1 cellular context compared by ENCODE assay signal in the genomic region with DNA sequence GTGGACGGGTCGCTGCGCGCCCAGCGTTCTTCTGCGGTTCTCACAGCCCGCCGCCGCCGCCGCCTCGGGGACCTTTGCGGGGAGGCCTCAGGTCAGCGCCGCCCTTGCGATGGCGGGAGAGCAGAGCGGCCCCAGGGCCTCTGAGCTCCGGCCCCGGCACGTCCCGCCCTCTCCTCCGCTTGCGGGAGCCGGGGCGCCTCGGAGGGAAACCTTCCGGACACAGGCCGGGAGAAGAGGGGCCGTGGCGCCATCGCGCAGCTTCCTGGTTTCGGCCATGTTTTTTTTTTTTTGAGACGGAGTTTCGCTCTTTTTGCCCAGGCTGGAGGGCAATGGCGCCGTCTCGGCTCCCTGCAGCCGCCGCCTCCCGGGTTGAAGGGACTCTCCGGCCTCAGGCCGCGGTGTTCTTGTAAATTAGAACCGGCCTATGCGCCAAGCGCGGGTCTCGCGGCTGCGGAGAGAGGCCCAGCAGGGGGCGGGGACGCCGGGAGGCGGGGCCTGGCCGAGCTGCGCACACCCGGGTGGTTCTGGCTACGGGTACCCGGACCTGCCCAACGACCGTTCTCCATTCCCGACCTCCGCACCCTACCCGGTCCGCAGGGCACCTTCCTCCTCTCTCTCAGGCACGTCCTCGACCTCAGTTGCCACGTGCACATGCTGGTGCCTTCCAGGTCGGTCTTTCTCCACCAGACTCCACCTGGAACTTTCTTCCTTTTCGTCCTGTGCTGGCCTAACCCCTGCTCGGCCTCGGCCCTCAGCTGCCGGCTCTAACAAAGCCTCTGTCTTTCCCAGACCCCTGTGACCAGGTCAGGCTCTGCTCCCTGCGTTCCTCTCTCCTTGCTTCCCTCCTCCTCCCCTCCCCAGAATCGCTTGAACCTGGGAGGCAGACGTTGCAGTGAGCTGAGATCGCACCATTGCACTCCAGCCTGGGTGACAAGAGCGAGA.
TF ChIP-seq lines count a peak whose summit lies in the region.

No MANE protein-coding gene starts in this region.

TF ChIP-seq in K562, 482 proteins besides CTCF, POLR2A, EP300 and RAD21 (continued from another document and continues in another):
- TF ChIP-seq NUFIP1 (IDR thresholded peaks at IDR 0.05; ENCODE audit: partially characterized antibody) (no peak), SIX5 (IDR thresholded peaks at IDR 0.05; ENCODE audit: borderline replicate concordance in 1 of 2, insufficient read depth in 1 of 2, low read depth in 1 of 2, low read length in 2 of 2) (no peak), ETV6 (IDR thresholded peaks at IDR 0.05; ENCODE audit: borderline replicate concordance in 1 of 2, low read depth in 2 of 2, low read length in 1 of 2) (no peak), ETV6 (CRISPR knock-in tag; IDR thresholded peaks at IDR 0.05; ENCODE audit: borderline replicate concordance) (no peak), EHMT2 (IDR thresholded peaks at IDR 0.05) (no peak), HDAC2 (IDR thresholded peaks at IDR 0.05) (0 out of 2 replicates have a peak, but pooled peaks have one; percentile 24), CBX2 (IDR thresholded peaks at IDR 0.05; ENCODE audit: insufficient read depth, low read length, poor library complexity, severe bottlenecking) (no peak), GABPB2 (CRISPR knock-in tag; conservative IDR thresholded peaks at IDR 0.05) (no peak), TEAD2 (tag; IDR thresholded peaks at IDR 0.05) (no peak), XRCC3 (IDR thresholded peaks at IDR 0.05) (no peak), ATF7 (IDR thresholded peaks at IDR 0.05) (0 out of 2 replicates have a peak, but pooled peaks have one; percentile 29), NELFE (IDR thresholded peaks at IDR 0.05; ENCODE audit: insufficient read depth, insufficient read length) (no peak), ZNF311 (CRISPR knock-in tag; IDR thresholded peaks at IDR 0.05) (no peak), C11orf30 (IDR thresholded peaks at IDR 0.05; ENCODE audit: low read depth) (no peak), MAZ (CRISPR knock-in tag; conservative IDR thresholded peaks at IDR 0.05 in 1 of 2, IDR thresholded peaks at IDR 0.05 in 1 of 2) (peak in 1 of 2 experiments; percentile 82; a peak in 3 of 4 replicates), ZNF589 (CRISPR knock-in tag; IDR thresholded peaks at IDR 0.05; ENCODE audit: low read depth) (no peak), L3MBTL2 (IDR thresholded peaks at IDR 0.05) (peak; percentile 89), ZNF668 (CRISPR knock-in tag; IDR thresholded peaks at IDR 0.05) (0 out of 2 replicates have a peak, but pooled peaks have one; percentile 46), MAFK (IDR thresholded peaks at IDR 0.05; ENCODE audit: low read length) (no peak), ZKSCAN1 (IDR thresholded peaks at IDR 0.05; ENCODE audit: low read depth, low read length) (no peak), PHF20 (IDR thresholded peaks at IDR 0.05; ENCODE audit: partially characterized antibody) (peak; percentile 69), ZFP36 (IDR thresholded peaks at IDR 0.05; ENCODE audit: low read depth, low read length, partially characterized antibody) (no peak), ZBTB1 (CRISPR knock-in tag; IDR thresholded peaks at IDR 0.05; ENCODE audit: borderline replicate concordance, low read depth) (peak; percentile 96), GATAD2B (IDR thresholded peaks at IDR 0.05; ENCODE audit: borderline replicate concordance) (no peak), CHD2 (IDR thresholded peaks at IDR 0.05; ENCODE audit: low read depth, low read length) (peak; percentile 52; the same call in 1 of the 2 replicates), ZNF134 (CRISPR knock-in tag; conservative IDR thresholded peaks at IDR 0.05) (no peak), ZNF124 (CRISPR knock-in tag; IDR thresholded peaks at IDR 0.05) (no peak), TAF1 (IDR thresholded peaks at IDR 0.05; ENCODE audit: control insufficient read depth, extremely low read depth, insufficient read depth, low read length, severe bottlenecking) (no peak), CTBP1 (IDR thresholded peaks at IDR 0.05; ENCODE audit: borderline replicate concordance) (peak; percentile 29; the same call in 1 of the 2 replicates), TBL1XR1 (IDR thresholded peaks at IDR 0.05; ENCODE audit: low read length in 2 of 2) (no peak), HMG20B (CRISPR knock-in tag; IDR thresholded peaks at IDR 0.05) (no peak), KLF6 (CRISPR knock-in tag; IDR thresholded peaks at IDR 0.05; ENCODE audit: borderline replicate concordance) (no peak), PML (IDR thresholded peaks at IDR 0.05; ENCODE audit: low read length) (peak; percentile 33), ZNF175 (CRISPR knock-in tag; IDR thresholded peaks at IDR 0.05; ENCODE audit: low read depth) (no peak)
- TF ChIP-seq, protein P1, sequence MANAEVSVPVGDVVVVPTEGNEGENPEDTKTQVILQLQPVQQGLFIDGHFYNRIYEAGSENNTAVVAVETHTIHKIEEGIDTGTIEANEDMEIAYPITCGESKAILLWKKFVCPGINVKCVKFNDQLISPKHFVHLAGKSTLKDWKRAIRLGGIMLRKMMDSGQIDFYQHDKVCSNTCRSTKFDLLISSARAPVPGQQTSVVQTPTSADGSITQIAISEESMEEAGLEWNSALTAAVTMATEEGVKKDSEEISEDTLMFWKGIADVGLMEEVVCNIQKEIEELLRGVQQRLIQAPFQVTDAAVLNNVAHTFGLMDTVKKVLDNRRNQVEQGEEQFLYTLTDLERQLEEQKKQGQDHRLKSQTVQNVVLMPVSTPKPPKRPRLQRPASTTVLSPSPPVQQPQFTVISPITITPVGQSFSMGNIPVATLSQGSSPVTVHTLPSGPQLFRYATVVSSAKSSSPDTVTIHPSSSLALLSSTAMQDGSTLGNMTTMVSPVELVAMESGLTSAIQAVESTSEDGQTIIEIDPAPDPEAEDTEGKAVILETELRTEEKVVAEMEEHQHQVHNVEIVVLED (CRISPR knock-in tag; IDR thresholded peaks at IDR 0.05), result no peak
- TF ChIP-seq, protein P2, sequence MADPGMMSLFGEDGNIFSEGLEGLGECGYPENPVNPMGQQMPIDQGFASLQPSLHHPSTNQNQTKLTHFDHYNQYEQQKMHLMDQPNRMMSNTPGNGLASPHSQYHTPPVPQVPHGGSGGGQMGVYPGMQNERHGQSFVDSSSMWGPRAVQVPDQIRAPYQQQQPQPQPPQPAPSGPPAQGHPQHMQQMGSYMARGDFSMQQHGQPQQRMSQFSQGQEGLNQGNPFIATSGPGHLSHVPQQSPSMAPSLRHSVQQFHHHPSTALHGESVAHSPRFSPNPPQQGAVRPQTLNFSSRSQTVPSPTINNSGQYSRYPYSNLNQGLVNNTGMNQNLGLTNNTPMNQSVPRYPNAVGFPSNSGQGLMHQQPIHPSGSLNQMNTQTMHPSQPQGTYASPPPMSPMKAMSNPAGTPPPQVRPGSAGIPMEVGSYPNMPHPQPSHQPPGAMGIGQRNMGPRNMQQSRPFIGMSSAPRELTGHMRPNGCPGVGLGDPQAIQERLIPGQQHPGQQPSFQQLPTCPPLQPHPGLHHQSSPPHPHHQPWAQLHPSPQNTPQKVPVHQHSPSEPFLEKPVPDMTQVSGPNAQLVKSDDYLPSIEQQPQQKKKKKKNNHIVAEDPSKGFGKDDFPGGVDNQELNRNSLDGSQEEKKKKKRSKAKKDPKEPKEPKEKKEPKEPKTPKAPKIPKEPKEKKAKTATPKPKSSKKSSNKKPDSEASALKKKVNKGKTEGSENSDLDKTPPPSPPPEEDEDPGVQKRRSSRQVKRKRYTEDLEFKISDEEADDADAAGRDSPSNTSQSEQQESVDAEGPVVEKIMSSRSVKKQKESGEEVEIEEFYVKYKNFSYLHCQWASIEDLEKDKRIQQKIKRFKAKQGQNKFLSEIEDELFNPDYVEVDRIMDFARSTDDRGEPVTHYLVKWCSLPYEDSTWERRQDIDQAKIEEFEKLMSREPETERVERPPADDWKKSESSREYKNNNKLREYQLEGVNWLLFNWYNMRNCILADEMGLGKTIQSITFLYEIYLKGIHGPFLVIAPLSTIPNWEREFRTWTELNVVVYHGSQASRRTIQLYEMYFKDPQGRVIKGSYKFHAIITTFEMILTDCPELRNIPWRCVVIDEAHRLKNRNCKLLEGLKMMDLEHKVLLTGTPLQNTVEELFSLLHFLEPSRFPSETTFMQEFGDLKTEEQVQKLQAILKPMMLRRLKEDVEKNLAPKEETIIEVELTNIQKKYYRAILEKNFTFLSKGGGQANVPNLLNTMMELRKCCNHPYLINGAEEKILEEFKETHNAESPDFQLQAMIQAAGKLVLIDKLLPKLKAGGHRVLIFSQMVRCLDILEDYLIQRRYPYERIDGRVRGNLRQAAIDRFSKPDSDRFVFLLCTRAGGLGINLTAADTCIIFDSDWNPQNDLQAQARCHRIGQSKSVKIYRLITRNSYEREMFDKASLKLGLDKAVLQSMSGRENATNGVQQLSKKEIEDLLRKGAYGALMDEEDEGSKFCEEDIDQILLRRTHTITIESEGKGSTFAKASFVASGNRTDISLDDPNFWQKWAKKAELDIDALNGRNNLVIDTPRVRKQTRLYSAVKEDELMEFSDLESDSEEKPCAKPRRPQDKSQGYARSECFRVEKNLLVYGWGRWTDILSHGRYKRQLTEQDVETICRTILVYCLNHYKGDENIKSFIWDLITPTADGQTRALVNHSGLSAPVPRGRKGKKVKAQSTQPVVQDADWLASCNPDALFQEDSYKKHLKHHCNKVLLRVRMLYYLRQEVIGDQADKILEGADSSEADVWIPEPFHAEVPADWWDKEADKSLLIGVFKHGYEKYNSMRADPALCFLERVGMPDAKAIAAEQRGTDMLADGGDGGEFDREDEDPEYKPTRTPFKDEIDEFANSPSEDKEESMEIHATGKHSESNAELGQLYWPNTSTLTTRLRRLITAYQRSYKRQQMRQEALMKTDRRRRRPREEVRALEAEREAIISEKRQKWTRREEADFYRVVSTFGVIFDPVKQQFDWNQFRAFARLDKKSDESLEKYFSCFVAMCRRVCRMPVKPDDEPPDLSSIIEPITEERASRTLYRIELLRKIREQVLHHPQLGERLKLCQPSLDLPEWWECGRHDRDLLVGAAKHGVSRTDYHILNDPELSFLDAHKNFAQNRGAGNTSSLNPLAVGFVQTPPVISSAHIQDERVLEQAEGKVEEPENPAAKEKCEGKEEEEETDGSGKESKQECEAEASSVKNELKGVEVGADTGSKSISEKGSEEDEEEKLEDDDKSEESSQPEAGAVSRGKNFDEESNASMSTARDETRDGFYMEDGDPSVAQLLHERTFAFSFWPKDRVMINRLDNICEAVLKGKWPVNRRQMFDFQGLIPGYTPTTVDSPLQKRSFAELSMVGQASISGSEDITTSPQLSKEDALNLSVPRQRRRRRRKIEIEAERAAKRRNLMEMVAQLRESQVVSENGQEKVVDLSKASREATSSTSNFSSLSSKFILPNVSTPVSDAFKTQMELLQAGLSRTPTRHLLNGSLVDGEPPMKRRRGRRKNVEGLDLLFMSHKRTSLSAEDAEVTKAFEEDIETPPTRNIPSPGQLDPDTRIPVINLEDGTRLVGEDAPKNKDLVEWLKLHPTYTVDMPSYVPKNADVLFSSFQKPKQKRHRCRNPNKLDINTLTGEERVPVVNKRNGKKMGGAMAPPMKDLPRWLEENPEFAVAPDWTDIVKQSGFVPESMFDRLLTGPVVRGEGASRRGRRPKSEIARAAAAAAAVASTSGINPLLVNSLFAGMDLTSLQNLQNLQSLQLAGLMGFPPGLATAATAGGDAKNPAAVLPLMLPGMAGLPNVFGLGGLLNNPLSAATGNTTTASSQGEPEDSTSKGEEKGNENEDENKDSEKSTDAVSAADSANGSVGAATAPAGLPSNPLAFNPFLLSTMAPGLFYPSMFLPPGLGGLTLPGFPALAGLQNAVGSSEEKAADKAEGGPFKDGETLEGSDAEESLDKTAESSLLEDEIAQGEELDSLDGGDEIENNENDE (IDR thresholded peaks at IDR 0.05; ENCODE audit: low read depth, low read length), result no peak
- TF ChIP-seq, protein P3, sequence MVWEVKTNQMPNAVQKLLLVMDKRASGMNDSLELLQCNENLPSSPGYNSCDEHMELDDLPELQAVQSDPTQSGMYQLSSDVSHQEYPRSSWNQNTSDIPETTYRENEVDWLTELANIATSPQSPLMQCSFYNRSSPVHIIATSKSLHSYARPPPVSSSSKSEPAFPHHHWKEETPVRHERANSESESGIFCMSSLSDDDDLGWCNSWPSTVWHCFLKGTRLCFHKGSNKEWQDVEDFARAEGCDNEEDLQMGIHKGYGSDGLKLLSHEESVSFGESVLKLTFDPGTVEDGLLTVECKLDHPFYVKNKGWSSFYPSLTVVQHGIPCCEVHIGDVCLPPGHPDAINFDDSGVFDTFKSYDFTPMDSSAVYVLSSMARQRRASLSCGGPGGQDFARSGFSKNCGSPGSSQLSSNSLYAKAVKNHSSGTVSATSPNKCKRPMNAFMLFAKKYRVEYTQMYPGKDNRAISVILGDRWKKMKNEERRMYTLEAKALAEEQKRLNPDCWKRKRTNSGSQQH (CRISPR knock-in tag; IDR thresholded peaks at IDR 0.05), result 0 out of 2 replicates have a peak, but pooled peaks have one; percentile 26
- TF ChIP-seq, protein P4, sequence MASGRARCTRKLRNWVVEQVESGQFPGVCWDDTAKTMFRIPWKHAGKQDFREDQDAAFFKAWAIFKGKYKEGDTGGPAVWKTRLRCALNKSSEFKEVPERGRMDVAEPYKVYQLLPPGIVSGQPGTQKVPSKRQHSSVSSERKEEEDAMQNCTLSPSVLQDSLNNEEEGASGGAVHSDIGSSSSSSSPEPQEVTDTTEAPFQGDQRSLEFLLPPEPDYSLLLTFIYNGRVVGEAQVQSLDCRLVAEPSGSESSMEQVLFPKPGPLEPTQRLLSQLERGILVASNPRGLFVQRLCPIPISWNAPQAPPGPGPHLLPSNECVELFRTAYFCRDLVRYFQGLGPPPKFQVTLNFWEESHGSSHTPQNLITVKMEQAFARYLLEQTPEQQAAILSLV (tag; IDR thresholded peaks at IDR 0.05), result no peak
- TF ChIP-seq, protein P5, sequence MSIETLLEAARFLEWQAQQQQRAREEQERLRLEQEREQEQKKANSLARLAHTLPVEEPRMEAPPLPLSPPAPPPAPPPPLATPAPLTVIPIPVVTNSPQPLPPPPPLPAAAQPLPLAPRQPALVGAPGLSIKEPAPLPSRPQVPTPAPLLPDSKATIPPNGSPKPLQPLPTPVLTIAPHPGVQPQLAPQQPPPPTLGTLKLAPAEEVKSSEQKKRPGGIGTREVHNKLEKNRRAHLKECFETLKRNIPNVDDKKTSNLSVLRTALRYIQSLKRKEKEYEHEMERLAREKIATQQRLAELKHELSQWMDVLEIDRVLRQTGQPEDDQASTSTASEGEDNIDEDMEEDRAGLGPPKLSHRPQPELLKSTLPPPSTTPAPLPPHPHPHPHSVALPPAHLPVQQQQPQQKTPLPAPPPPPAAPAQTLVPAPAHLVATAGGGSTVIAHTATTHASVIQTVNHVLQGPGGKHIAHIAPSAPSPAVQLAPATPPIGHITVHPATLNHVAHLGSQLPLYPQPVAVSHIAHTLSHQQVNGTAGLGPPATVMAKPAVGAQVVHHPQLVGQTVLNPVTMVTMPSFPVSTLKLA (conservative IDR thresholded peaks at IDR 0.05), result peak; percentile 37 to 62
- TF ChIP-seq, protein P6, sequence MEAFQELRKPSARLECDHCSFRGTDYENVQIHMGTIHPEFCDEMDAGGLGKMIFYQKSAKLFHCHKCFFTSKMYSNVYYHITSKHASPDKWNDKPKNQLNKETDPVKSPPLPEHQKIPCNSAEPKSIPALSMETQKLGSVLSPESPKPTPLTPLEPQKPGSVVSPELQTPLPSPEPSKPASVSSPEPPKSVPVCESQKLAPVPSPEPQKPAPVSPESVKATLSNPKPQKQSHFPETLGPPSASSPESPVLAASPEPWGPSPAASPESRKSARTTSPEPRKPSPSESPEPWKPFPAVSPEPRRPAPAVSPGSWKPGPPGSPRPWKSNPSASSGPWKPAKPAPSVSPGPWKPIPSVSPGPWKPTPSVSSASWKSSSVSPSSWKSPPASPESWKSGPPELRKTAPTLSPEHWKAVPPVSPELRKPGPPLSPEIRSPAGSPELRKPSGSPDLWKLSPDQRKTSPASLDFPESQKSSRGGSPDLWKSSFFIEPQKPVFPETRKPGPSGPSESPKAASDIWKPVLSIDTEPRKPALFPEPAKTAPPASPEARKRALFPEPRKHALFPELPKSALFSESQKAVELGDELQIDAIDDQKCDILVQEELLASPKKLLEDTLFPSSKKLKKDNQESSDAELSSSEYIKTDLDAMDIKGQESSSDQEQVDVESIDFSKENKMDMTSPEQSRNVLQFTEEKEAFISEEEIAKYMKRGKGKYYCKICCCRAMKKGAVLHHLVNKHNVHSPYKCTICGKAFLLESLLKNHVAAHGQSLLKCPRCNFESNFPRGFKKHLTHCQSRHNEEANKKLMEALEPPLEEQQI (IDR thresholded peaks at IDR 0.05), result no peak
